In the genomic region with DNA sequence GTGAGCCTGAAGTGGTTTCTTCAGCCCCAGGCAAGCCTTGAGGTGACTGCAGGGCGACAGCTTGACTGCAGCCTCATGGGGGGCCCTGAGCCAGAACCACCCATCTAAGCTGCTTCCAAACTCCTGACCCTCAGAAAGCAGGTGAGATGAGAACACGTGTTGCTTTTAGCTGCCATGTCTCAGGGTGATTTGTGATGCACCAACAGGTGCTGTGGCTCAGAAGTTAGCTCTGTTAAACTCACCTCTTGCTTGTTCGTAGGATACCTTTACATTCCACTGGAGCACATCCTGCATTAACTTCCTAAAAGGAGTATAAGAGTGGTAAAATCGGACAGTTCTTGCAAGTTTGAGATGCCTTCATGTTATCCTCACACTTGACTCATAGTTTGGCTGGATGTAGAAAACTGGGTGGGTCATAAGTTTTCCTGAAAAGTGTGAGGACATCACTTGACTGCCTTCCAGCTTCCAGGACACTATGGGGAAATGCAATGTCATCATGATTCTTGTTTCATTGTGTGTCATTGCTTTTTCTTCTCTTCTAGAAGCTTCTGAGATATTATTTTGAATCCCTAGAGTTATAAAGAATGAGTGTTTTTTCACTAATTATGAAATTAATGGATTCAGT, we compare ENCODE assay signal across 17 cellular contexts.
DNase-seq lines count a peak whose midpoint lies in the region; ATAC-seq, FAIRE-seq and TF ChIP-seq lines count a peak whose summit lies in the region.
"Had no signal": no experiment of that assay in that cellular context is flagged by ENCODE, and none has a peak within 500 bp of the region (broad histone marks: within the 10 kb centered on the region; RNA-seq: fewer than 3 reads in every experiment).

No MANE protein-coding gene starts in this region.

- no peaks in the 10 kb centered on the region for H4K20me1 ChIP-seq in K562 (replicated peaks; ENCODE audit: control insufficient read depth, insufficient read depth, low read length)

- intact Hi-C loops in K562 (cut with micrococcal nuclease), result no loop called here

- H3K27ac ChIP-seq in A549 (peak overlapping the region; percentile 66 to 68), K562 (ENCODE audit: extremely low read depth, low read depth, low read length) (no peak overlapping the region)
- H3K27ac ChIP-seq: psoas muscle, SJSA1 had no signal

- in situ Hi-C loops in K562 (cut with MboI), result loop anchor here (10.0 kb wide), 1 partner anchor 935 kb away; no protein-coding TSS in a partner anchor

- H3K4me1 ChIP-seq in A549 (peaks cover 10% of the 10 kb centered on the region; the same call in 2 of the 3 replicates), K562 (replicated peaks in 1 of 2; ENCODE audit: control insufficient read depth in 2 of 2, insufficient read depth in 2 of 2, low read length in 2 of 2) (no peaks in the 10 kb centered on the region)
- H3K4me1 ChIP-seq: psoas muscle had no signal

- no peak overlapping the region for H3K4me3 ChIP-seq in A549
- no peak overlapping the region for H3K4me3 ChIP-seq in K562
- H3K4me3 ChIP-seq: psoas muscle, SJSA1 had no signal

- no peaks in the 10 kb centered on the region for H3K36me3 ChIP-seq in K562 (ENCODE audit: control insufficient read depth, insufficient read depth, low read length)
- H3K36me3 ChIP-seq: SJSA1 had no signal

- TF ChIP-seq CTCF in A549 (IDR thresholded peaks at IDR 0.05) (no peak), K562 (IDR thresholded peaks at IDR 0.05 in 2 of 3, conservative IDR thresholded peaks at IDR 0.05 in 1 of 3; ENCODE audit: insufficient read depth in 2 of 3, low read depth in 1 of 3, low read length in 3 of 3) (no peak)

- H3K27me3 ChIP-seq in K562 (ENCODE audit: control insufficient read depth in 2 of 2, insufficient read depth in 2 of 2, low read length in 2 of 2), result peaks cover 17 to 57% of the 10 kb centered on the region in 2 experiments
- H3K27me3 ChIP-seq: SJSA1 had no signal

- no peak overlapping the region for H2AFZ ChIP-seq in K562 (ENCODE audit: low read depth, low read length)

- no TSS peak for BruUV-seq in K562 (replicated peaks; lab: Mats Ljungman, UMichigan)

- POLR2A ChIA-PET in A549 (lab: Yijun Ruan, JAX) (no interaction called here), K562 (lab: Yijun Ruan, JAX) (no interaction called here)

- peak; percentile 36 to 43; a peak in 1 of 6 replicates for ATAC-seq in A549
- no peak for ATAC-seq in K562
- ATAC-seq: activated T-cell treated with anti-CD3 and anti-CD28 coated beads, Interleukin-2, amount 50 U/mL, for 4 hours; left ventricle myocardium superior; naive thymus-derived CD8-positive, alpha-beta T cell had no signal

- no peaks in the 10 kb centered on the region for H3K79me2 ChIP-seq in K562 (ENCODE audit: control insufficient read depth, insufficient read depth, low read length)

- peaks cover 4% of the 10 kb centered on the region; the same call in 2 of the 3 replicates for H3K9me3 ChIP-seq in A549
- H3K9me3 ChIP-seq in K562 (replicated peaks; ENCODE audit: control insufficient read depth, insufficient read depth, low read depth, low read length), result no peaks in the 10 kb centered on the region
- H3K9me3 ChIP-seq: SJSA1 had no signal

- peak overlapping the region; percentile 24; the same call in 1 of the 3 replicates for H3K4me2 ChIP-seq in A549
- H3K4me2 ChIP-seq in K562 (ENCODE audit: insufficient read depth, low read length), result no peak overlapping the region

- DNase-seq in A549 (ENCODE audit: low read depth in 1 of 2, low spot score in 1 of 2) (peak in 1 of 2 experiments; percentile 71), H4 (ENCODE audit: low spot score) (peak; percentile 42), K562 (ENCODE audit: extremely low read depth in 1 of 4, low spot score in 3 of 4) (no peak), iris pigment epithelial cell (ENCODE audit: low read depth) (peak; percentile 77), NCI-H1048 (lab: John Stamatoyannopoulos, UW) (no peak)
- DNase-seq in activated CD4-positive, alpha-beta T cell treated with anti-CD3 and anti-CD28 coated beads, Interleukin-2, amount 50 U/mL, for 4 hours, result no peak
- DNase-seq in central memory CD4-positive, alpha-beta T cell, result no peak
- no peak for DNase-seq in activated effector memory CD4-positive, alpha-beta T cell treated with anti-CD3 and anti-CD28 coated beads, Interleukin-2, amount 50 U/mL, for 16 hours
- DNase-seq: activated CD4-positive, alpha-beta T cell treated with anti-CD3 and anti-CD28 coated beads, Interleukin-2, amount 10 ng/mL, durations not matched to agents 24 days and 14 days; activated T-cell treated with anti-CD3 and anti-CD28 coated beads, Interleukin-2, amount 50 U/mL, for 4 hours; Calu3; left ventricle myocardium superior; naive thymus-derived CD8-positive, alpha-beta T cell; NCI-H2171 treated with DMSO at 0.1 percent for 48 hours; psoas muscle; T1000 had no signal

- WGBS in A549 (ENCODE audit: missing lambda C conversion rate), result 47% methylated on average over 4 of the region's 4 CpGs
- 0% methylated on average over 4 of the region's 4 CpGs for WGBS in K562 (ENCODE audit: insufficient coverage, low coverage, missing lambda C conversion rate)

- TF ChIP-seq POLR2A in A549 (IDR thresholded peaks at IDR 0.05; ENCODE audit: low read length), result no peak
- TF ChIP-seq POLR2A in K562 (conservative IDR thresholded peaks at IDR 0.05), result no peak

- FAIRE-seq in A549 (lab: Jason Lieb, UNC) (no peak), K562 (lab: Jason Lieb, UNC) (no peak)

- TF ChIP-seq RAD21 in A549 (conservative IDR thresholded peaks at IDR 0.05 in 1 of 2, IDR thresholded peaks at IDR 0.05 in 1 of 2) (no peak), K562 (CRISPR knock-in tag; conservative IDR thresholded peaks at IDR 0.05 in 1 of 2, IDR thresholded peaks at IDR 0.05 in 1 of 2) (no peak)

- no peak overlapping the region for H3K9ac ChIP-seq in K562 (ENCODE audit: insufficient read depth in 1 of 2, low read depth in 2 of 2, low read length in 2 of 2)

- no peaks in the 10 kb centered on the region for H3K9me1 ChIP-seq in K562 (ENCODE audit: control insufficient read depth, insufficient read depth, low read length)

- TF ChIP-seq EP300 in A549 (IDR thresholded peaks at IDR 0.05), result no peak; a peak in 1 of 5 replicates
- no peak for TF ChIP-seq EP300 in K562 (IDR thresholded peaks at IDR 0.05; ENCODE audit: low read length)

- CTCF ChIA-PET in A549 (lab: Yijun Ruan, JAX) (interaction anchor here (1.1 to 4.1 kb wide), 5 partner anchors 9 to 165 kb away, joined by 3 to 35 read pairs (median 3); no protein-coding TSS in a partner anchor), K562 (lab: Yijun Ruan, JAX; ENCODE audit: low intra/inter-chr PET ratio) (no interaction called here)

TF ChIP-seq in A549, 52 proteins besides CTCF, POLR2A, EP300 and RAD21:
- TF ChIP-seq MYC (IDR thresholded peaks at IDR 0.05; ENCODE audit: borderline replicate concordance, low read length), result no peak
- TF ChIP-seq JUN (IDR thresholded peaks at IDR 0.05), result no peak
- peak; percentile 92 for TF ChIP-seq MAFK (IDR thresholded peaks at IDR 0.05; ENCODE audit: partially characterized antibody)
- TF ChIP-seq NFE2L2 (conservative IDR thresholded peaks at IDR 0.05; ENCODE audit: low read length), result peak; percentile 65
- TF ChIP-seq FOSL2 (IDR thresholded peaks at IDR 0.05), result no peak
- peak; percentile 33; the same call in 1 of the 2 replicates for TF ChIP-seq FOSL2 (CRISPR knock-in tag; IDR thresholded peaks at IDR 0.05)

TF ChIP-seq in K562, 482 proteins besides CTCF, POLR2A, EP300 and RAD21:
- peak; percentile 47 for TF ChIP-seq NFE2 (IDR thresholded peaks at IDR 0.05; ENCODE audit: low read depth)
- TF ChIP-seq KDM1A (IDR thresholded peaks at IDR 0.05), result no peak
- TF ChIP-seq LCOR (CRISPR knock-in tag; IDR thresholded peaks at IDR 0.05), result no peak
- peak; percentile 49; the same call in 1 of the 2 replicates for TF ChIP-seq MAFK (IDR thresholded peaks at IDR 0.05; ENCODE audit: low read length)
- peak; percentile 77 for TF ChIP-seq C11orf30 (IDR thresholded peaks at IDR 0.05; ENCODE audit: low read depth)
- TF ChIP-seq, protein P1, sequence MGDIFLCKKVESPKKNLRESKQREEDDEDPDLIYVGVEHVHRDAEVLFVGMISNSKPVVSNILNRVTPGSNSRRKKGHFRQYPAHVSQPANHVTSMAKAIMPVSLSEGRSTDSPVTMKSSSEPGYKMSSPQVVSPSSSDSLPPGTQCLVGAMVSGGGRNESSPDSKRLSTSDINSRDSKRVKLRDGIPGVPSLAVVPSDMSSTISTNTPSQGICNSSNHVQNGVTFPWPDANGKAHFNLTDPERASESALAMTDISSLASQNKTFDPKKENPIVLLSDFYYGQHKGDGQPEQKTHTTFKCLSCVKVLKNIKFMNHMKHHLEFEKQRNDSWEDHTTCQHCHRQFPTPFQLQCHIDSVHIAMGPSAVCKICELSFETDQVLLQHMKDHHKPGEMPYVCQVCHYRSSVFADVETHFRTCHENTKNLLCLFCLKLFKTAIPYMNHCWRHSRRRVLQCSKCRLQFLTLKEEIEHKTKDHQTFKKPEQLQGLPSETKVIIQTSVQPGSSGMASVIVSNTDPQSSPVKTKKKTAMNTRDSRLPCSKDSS (IDR thresholded peaks at IDR 0.05; ENCODE audit: low read depth, partially characterized antibody), result no peak
- no peak for TF ChIP-seq HDAC1 (IDR thresholded peaks at IDR 0.05)
- peak; percentile 84 for TF ChIP-seq ZNF316 (IDR thresholded peaks at IDR 0.05)
- TF ChIP-seq MAFG (tag; conservative IDR thresholded peaks at IDR 0.05), result peak; percentile 86
- no peak for TF ChIP-seq NUFIP1 (IDR thresholded peaks at IDR 0.05; ENCODE audit: partially characterized antibody)
- no peak for TF ChIP-seq MYC (IDR thresholded peaks at IDR 0.05; ENCODE audit: low read depth, low read length)
- TF ChIP-seq MYC (CRISPR knock-in tag; IDR thresholded peaks at IDR 0.05; ENCODE audit: borderline replicate concordance, low read depth), result no peak
- TF ChIP-seq ZNF274 (IDR thresholded peaks at IDR 0.05; ENCODE audit: borderline replicate concordance, low read depth, low read length), result no peak

Comparison
In these comparisons a context has a peak if more than half of its experiments do, and no peak if none do; other contexts are left out.
1. DNase-seq: peak in H4 (single experiment) and iris pigment epithelial cell (single experiment); none in K562 (0 of 4), activated CD4-positive, alpha-beta T cell treated with anti-CD3 and anti-CD28 coated beads, Interleukin-2, amount 50 U/mL, for 4 hours (0 of 2), central memory CD4-positive, alpha-beta T cell (single experiment), activated effector memory CD4-positive, alpha-beta T cell treated with anti-CD3 and anti-CD28 coated beads, Interleukin-2, amount 50 U/mL, for 16 hours (single experiment) and NCI-H1048 (single experiment).